In genomic region chr22:32700186-32700882, GRCh38 we compare ENCODE assay signal across 15 cellular contexts.
DNase-seq lines count a peak whose midpoint lies in the region; ATAC-seq and TF ChIP-seq lines count a peak whose summit lies in the region.
"Had no signal": no experiment of that assay in that cellular context is flagged by ENCODE, and none has a peak within 500 bp of the region (broad histone marks: within the 10 kb centered on the region; RNA-seq: fewer than 3 reads in every experiment).

No MANE protein-coding gene starts in this region.

- H3K9me3 ChIP-seq in esophagus squamous epithelium (peaks cover 0 to 3% (median under 1%) of the 10 kb centered on the region in 3 donors), right lobe of liver (peaks cover 0 to 1% (median 0%) of the 10 kb centered on the region in 4 donors), tibial nerve (peaks cover 0 to 11% (median 3%) of the 10 kb centered on the region in 4 donors), ovary (no peaks in the 10 kb centered on the region)

- ATAC-seq in right lobe of liver = peak; percentile 55 to 92 (median 64)

- TF ChIP-seq POLR2A in esophagus squamous epithelium (IDR thresholded peaks at IDR 0.05) (no peak), right lobe of liver (IDR thresholded peaks at IDR 0.05) (no peak), tibial nerve (IDR thresholded peaks at IDR 0.05) (no peak), ovary (IDR thresholded peaks at IDR 0.05) (no peak)

- H3K27me3 ChIP-seq in esophagus squamous epithelium (no peaks in the 10 kb centered on the region), right lobe of liver (no peaks in the 10 kb centered on the region), tibial nerve (no peaks in the 10 kb centered on the region), ovary (no peaks in the 10 kb centered on the region), dorsolateral prefrontal cortex (no peaks in the 10 kb centered on the region)
- H3K27me3 ChIP-seq: SJCRH30 had no signal

- H3K4me1 ChIP-seq in esophagus squamous epithelium = peaks cover 0 to 41% (median 10%) of the 10 kb centered on the region in 3 donors
- peaks cover 0 to 6% (median 0%) of the 10 kb centered on the region in 4 donors for H3K4me1 ChIP-seq in right lobe of liver
- peaks cover 0 to 29% (median 10%) of the 10 kb centered on the region in 4 donors for H3K4me1 ChIP-seq in tibial nerve
- no peaks in the 10 kb centered on the region for H3K4me1 ChIP-seq in ovary (ENCODE audit: insufficient read depth)

- TF ChIP-seq CTCF in esophagus squamous epithelium (IDR thresholded peaks at IDR 0.05) = no peak
- TF ChIP-seq CTCF in right lobe of liver (IDR thresholded peaks at IDR 0.05) = no peak
- TF ChIP-seq CTCF in tibial nerve (IDR thresholded peaks at IDR 0.05) = no peak
- TF ChIP-seq CTCF in ovary (IDR thresholded peaks at IDR 0.05) = no peak
- no peak for TF ChIP-seq CTCF in dorsolateral prefrontal cortex (IDR thresholded peaks at IDR 0.05 in 54 of 56, conservative IDR thresholded peaks at IDR 0.05 in 2 of 56; ENCODE audit: low read depth in 1 of 56, partially characterized antibody in 56 of 56)

- DNase-seq in LHCN-M2 (ENCODE audit: low read depth) (peak; percentile 51), esophagus squamous epithelium (lab: John Stamatoyannopoulos, UW) (no peak), right lobe of liver (no peak), tibial nerve (ENCODE audit: low spot score in 2 of 2) (no peak), ovary (no peak), SHP77 (lab: John Stamatoyannopoulos, UW) (no peak), mesenteric fat pad (ENCODE audit: low spot score) (no peak), dorsolateral prefrontal cortex (no peak)
- DNase-seq: activated CD8-positive, alpha-beta memory T cell treated with anti-CD3 and anti-CD28 coated beads, Interleukin-2, amount 50 U/mL, for 48 hours; CD4-positive, CD25-positive, alpha-beta regulatory T cell; immature natural killer cell; NCI-H1092 treated with DMSO at 0.1 percent for 48 hours; NCI-H524; WERI-Rb-1 had no signal

- H3K4me3 ChIP-seq in esophagus squamous epithelium = no peak overlapping the region
- H3K4me3 ChIP-seq in right lobe of liver = no peak overlapping the region
- no peak overlapping the region for H3K4me3 ChIP-seq in tibial nerve
- H3K4me3 ChIP-seq in ovary = no peak overlapping the region
- H3K4me3 ChIP-seq in dorsolateral prefrontal cortex = no peak overlapping the region
- H3K4me3 ChIP-seq: SJCRH30 had no signal

- H3K36me3 ChIP-seq in esophagus squamous epithelium = no peaks in the 10 kb centered on the region
- H3K36me3 ChIP-seq in right lobe of liver = no peaks in the 10 kb centered on the region
- H3K36me3 ChIP-seq in tibial nerve = no peaks in the 10 kb centered on the region
- no peaks in the 10 kb centered on the region for H3K36me3 ChIP-seq in ovary
- H3K36me3 ChIP-seq: SJCRH30, WERI-Rb-1 had no signal

- WGBS in esophagus squamous epithelium, 2 donors = 51 to 88% methylated on average over 3 to 4 of the region's 4 CpGs
- 64% methylated on average over 4 of the region's 4 CpGs for WGBS in right lobe of liver (ENCODE audit: insufficient coverage, low coverage, low lambda C conversion rate, missing lambda C conversion rate)
- 34 to 39% methylated on average over 4 of the region's 4 CpGs for WGBS in tibial nerve, 2 donors
- 58 to 65% (median 59%) methylated on average over 4 of the region's 4 CpGs for WGBS in ovary, 3 donors

- intact Hi-C loops in esophagus squamous epithelium (cut with DNase I) = no loop called here
- intact Hi-C loops in right lobe of liver (cut with DNase I) = no loop called here
- intact Hi-C loops in ovary (cut with DNase I) = no loop called here
- intact Hi-C loops in dorsolateral prefrontal cortex (cut with DNase I) = no loop called here

- peak in 1 of 2 donors; percentile 24 for TF ChIP-seq EP300 in tibial nerve (IDR thresholded peaks at IDR 0.05)
- no peak for TF ChIP-seq EP300 in ovary (IDR thresholded peaks at IDR 0.05)

- peak overlapping the region in 3 of 4 donors; percentile 59 to 76 (median 73) for H3K27ac ChIP-seq in esophagus squamous epithelium
- H3K27ac ChIP-seq in right lobe of liver = peak overlapping the region in 1 of 3 donors; percentile 5
- H3K27ac ChIP-seq in tibial nerve = peak overlapping the region in 3 of 4 donors; percentile 3 to 80 (median 74)
- no peak overlapping the region for H3K27ac ChIP-seq in ovary
- H3K27ac ChIP-seq in dorsolateral prefrontal cortex = no peak overlapping the region
- H3K27ac ChIP-seq: SJCRH30, WERI-Rb-1 had no signal

Comparison
In these comparisons a context has a peak if more than half of its experiments do, and no peak if none do; other contexts are left out.
1. H3K27ac ChIP-seq: peak in esophagus squamous epithelium (3 of 4) and tibial nerve (3 of 4); none in ovary (0 of 2) and dorsolateral prefrontal cortex (0 of 59).